ENCODE assay signal across 1 cellular context in genomic region chr22:46335201-46336118, GRCh38.
TF ChIP-seq lines count a peak whose summit lies in the region.

Gene TRMU, plus strand, starts transcription at chr22:46335714. Its CDS starts 51 bp downstream, at chr22:46335765.

TF ChIP-seq in HepG2, 621 proteins besides CTCF, POLR2A, EP300 and RAD21 (continued from another document and continues in another):
- TF ChIP-seq IRF1 (CRISPR knock-in tag; IDR thresholded peaks at IDR 0.05; ENCODE audit: low read depth) (no peak), ZNF546 (CRISPR knock-in tag; conservative IDR thresholded peaks at IDR 0.05) (no peak; the same call in 1 of the 2 replicates), ZNF33B (CRISPR knock-in tag; IDR thresholded peaks at IDR 0.05) (no peak), ZNF776 (CRISPR knock-in tag; IDR thresholded peaks at IDR 0.05) (peak; percentile 90; the same call in 1 of the 2 replicates), TBX3 (IDR thresholded peaks at IDR 0.05; ENCODE audit: borderline replicate concordance) (no peak), ZNF501 (CRISPR knock-in tag; IDR thresholded peaks at IDR 0.05) (peak; percentile 55; the same call in 1 of the 2 replicates), PATZ1 (CRISPR knock-in tag; IDR thresholded peaks at IDR 0.05) (peak; percentile 73), ZBTB21 (CRISPR knock-in tag; IDR thresholded peaks at IDR 0.05) (no peak), MYC (CRISPR knock-in tag; IDR thresholded peaks at IDR 0.05; ENCODE audit: borderline replicate concordance) (peak; percentile 96), ZNF24 (IDR thresholded peaks at IDR 0.05) (no peak), NCOA1 (CRISPR knock-in tag; IDR thresholded peaks at IDR 0.05) (no peak), TMF1 (CRISPR knock-in tag; IDR thresholded peaks at IDR 0.05; ENCODE audit: low read depth) (no peak), ATF7 (IDR thresholded peaks at IDR 0.05) (no peak), ATF7 (CRISPR knock-in tag; IDR thresholded peaks at IDR 0.05) (no peak), MYNN (CRISPR knock-in tag; IDR thresholded peaks at IDR 0.05; ENCODE audit: low read depth) (0 out of 2 replicates have a peak, but pooled peaks have one; percentile 47), TCF7L2 (IDR thresholded peaks at IDR 0.05; ENCODE audit: low read depth, low read length) (no peak), ZSCAN5A (CRISPR knock-in tag; IDR thresholded peaks at IDR 0.05; ENCODE audit: borderline replicate concordance) (no peak), ZNF101 (CRISPR knock-in tag; IDR thresholded peaks at IDR 0.05; ENCODE audit: borderline replicate concordance, low read depth) (no peak), ZNF333 (CRISPR knock-in tag; IDR thresholded peaks at IDR 0.05; ENCODE audit: borderline replicate concordance) (0 out of 2 replicates have a peak, but pooled peaks have one; percentile 58), ZBTB2 (CRISPR knock-in tag; IDR thresholded peaks at IDR 0.05; ENCODE audit: low read depth) (peak; percentile 79), ZBTB38 (CRISPR knock-in tag; IDR thresholded peaks at IDR 0.05) (peak; percentile 94), RBAK (CRISPR knock-in tag; IDR thresholded peaks at IDR 0.05) (no peak), HOXD1 (CRISPR knock-in tag; IDR thresholded peaks at IDR 0.05) (peak; percentile 79; the same call in 1 of the 2 replicates), KAT2B (IDR thresholded peaks at IDR 0.05; ENCODE audit: borderline replicate concordance, low read depth, low read length) (no peak), ZSCAN31 (CRISPR knock-in tag; IDR thresholded peaks at IDR 0.05; ENCODE audit: low read depth) (peak; percentile 65), JDP2 (CRISPR knock-in tag; IDR thresholded peaks at IDR 0.05; ENCODE audit: borderline replicate concordance) (no peak; the same call in 1 of the 2 replicates), DR1 (CRISPR knock-in tag; IDR thresholded peaks at IDR 0.05) (peak; percentile 84), ZNF552 (CRISPR knock-in tag; IDR thresholded peaks at IDR 0.05; ENCODE audit: borderline replicate concordance) (peak; percentile 95), PRPF4 (IDR thresholded peaks at IDR 0.05; ENCODE audit: low read depth, low read length, poor library complexity, severe bottlenecking) (no peak), MAFF (IDR thresholded peaks at IDR 0.05; ENCODE audit: low read depth, low read length) (no peak), ZNF282 (IDR thresholded peaks at IDR 0.05; ENCODE audit: partially characterized antibody) (no peak), NFAT5 (CRISPR knock-in tag; IDR thresholded peaks at IDR 0.05) (peak; percentile 75; the same call in 1 of the 2 replicates), ZEB1 (IDR thresholded peaks at IDR 0.05; ENCODE audit: insufficient replicate concordance, low read depth) (no peak), ZNF615 (CRISPR knock-in tag; IDR thresholded peaks at IDR 0.05; ENCODE audit: borderline replicate concordance) (no peak), ZIK1 (CRISPR knock-in tag; IDR thresholded peaks at IDR 0.05; ENCODE audit: borderline replicate concordance, low read depth) (peak; percentile 87; the same call in 1 of the 2 replicates), MTF2 (CRISPR knock-in tag; IDR thresholded peaks at IDR 0.05; ENCODE audit: borderline replicate concordance) (no peak), ZNF839 (CRISPR knock-in tag; IDR thresholded peaks at IDR 0.05; ENCODE audit: borderline replicate concordance) (no peak; the same call in 1 of the 2 replicates), MED8 (CRISPR knock-in tag; IDR thresholded peaks at IDR 0.05; ENCODE audit: insufficient replicate concordance) (peak; percentile 83), HOMEZ (CRISPR knock-in tag; IDR thresholded peaks at IDR 0.05; ENCODE audit: low read depth) (0 out of 2 replicates have a peak, but pooled peaks have one; percentile 31), ZNF124 (CRISPR knock-in tag; IDR thresholded peaks at IDR 0.05) (no peak; the same call in 1 of the 2 replicates), KLF13 (CRISPR knock-in tag; IDR thresholded peaks at IDR 0.05) (no peak), ZNF468 (CRISPR knock-in tag; IDR thresholded peaks at IDR 0.05) (no peak), ZBTB8A (CRISPR knock-in tag; IDR thresholded peaks at IDR 0.05; ENCODE audit: borderline replicate concordance, low read depth) (no peak), XBP1 (CRISPR knock-in tag; IDR thresholded peaks at IDR 0.05) (peak; percentile 76; the same call in 1 of the 2 replicates), TFAP4 (IDR thresholded peaks at IDR 0.05; ENCODE audit: borderline replicate concordance, low read depth) (peak; percentile 90; the same call in 1 of the 2 replicates), MTA1 (CRISPR knock-in tag; IDR thresholded peaks at IDR 0.05; ENCODE audit: borderline replicate concordance) (peak; percentile 34; the same call in 1 of the 2 replicates), GFI1 (CRISPR knock-in tag; IDR thresholded peaks at IDR 0.05; ENCODE audit: borderline replicate concordance) (peak; percentile 68; the same call in 1 of the 2 replicates), TAF1 (CRISPR knock-in tag; IDR thresholded peaks at IDR 0.05) (peak; percentile 95), ZBTB42 (CRISPR knock-in tag; IDR thresholded peaks at IDR 0.05) (peak; percentile 61; the same call in 1 of the 2 replicates), NFE2L2 (IDR thresholded peaks at IDR 0.05; ENCODE audit: low read length) (no peak), PTBP1 (IDR thresholded peaks at IDR 0.05; ENCODE audit: low read depth, low read length, poor library complexity, severe bottlenecking) (no peak), PREB (CRISPR knock-in tag; IDR thresholded peaks at IDR 0.05) (peak; percentile 81), CENPX (CRISPR knock-in tag; IDR thresholded peaks at IDR 0.05) (no peak), ZNF414 (CRISPR knock-in tag; IDR thresholded peaks at IDR 0.05) (no peak)
